8 cellular contexts compared by ENCODE assay signal in genomic region chr5:134724872-134725271, GRCh38.
"Had no signal": no experiment of that assay in that cellular context is flagged by ENCODE, and none has a peak within 500 bp of the region (broad histone marks: within the 10 kb centered on the region; RNA-seq: fewer than 3 reads in every experiment).

No MANE protein-coding gene starts in this region.

- H2AFZ ChIP-seq: GM23338 had no signal

- FAIRE-seq: H1, HepG2 had no signal

- H3K4me3 ChIP-seq: GM23338 had no signal

- ATAC-seq: GM23338, HepG2 had no signal

- H3K27ac ChIP-seq: HL-60 had no signal

- DNase-seq: H9, HCEC 1CT, HFFc6, KBM-7 had no signal

- H3K4me2 ChIP-seq: GM23338 had no signal
